ENCODE assay signal across 32 cellular contexts in genomic region chr9:35856882-35857281, GRCh38. TPM values are rescaled to one million over a fixed set of nuclear protein-coding genes. Genes with fewer than 3 reads are reported as not detected.
"Had no signal": no experiment of that assay in that cellular context is flagged by ENCODE, and none has a peak within 500 bp of the region (broad histone marks: within the 10 kb centered on the region; RNA-seq: fewer than 3 reads in every experiment).

No MANE protein-coding gene starts in this region.

- H3K27ac Mint-ChIP-seq: activated CD4-positive, alpha-beta memory T cell treated with anti-CD3 and anti-CD28 coated beads, Interleukin-2, amount 10 ng/mL, durations not matched to agents 7 days and 5 days; activated naive CD4-positive, alpha-beta T cell treated with anti-CD3 and anti-CD28 coated beads, Interleukin-2, amount 50 U/mL, for 24 hours; effector memory CD8-positive, alpha-beta T cell; neural progenitor cell; stimulated activated memory B cell treated with anti-CD40 and anti-IgM and Interleukin-4, amounts not matched to agents 10 μg/mL and 1 μg/mL and 100 μg/mL, for 72 hours; T-helper 1 cell treated with Interleukin-12 subunit alpha and Interleukin-12 subunit beta and Interleukin-4 antibody, amounts not matched to agents 30 μg/mL and 1 μg/mL, for 36 hours had no signal

- H3K27me3 ChIP-seq: neural progenitor cell, tibial nerve had no signal

- H3K4me3 Mint-ChIP-seq: activated CD4-positive, alpha-beta memory T cell treated with anti-CD3 and anti-CD28 coated beads, Interleukin-2, amount 10 ng/mL, durations not matched to agents 7 days and 5 days; activated naive CD4-positive, alpha-beta T cell treated with anti-CD3 and anti-CD28 coated beads, Interleukin-2, amount 50 U/mL, for 24 hours; effector memory CD8-positive, alpha-beta T cell; naive B cell; neural progenitor cell; stimulated activated memory B cell treated with anti-CD40 and anti-IgM and Interleukin-4, amounts not matched to agents 10 μg/mL and 1 μg/mL and 100 μg/mL, for 72 hours; T-helper 1 cell treated with Interleukin-12 subunit alpha and Interleukin-12 subunit beta and Interleukin-4 antibody, amounts not matched to agents 30 μg/mL and 1 μg/mL, for 36 hours had no signal

- ATAC-seq: body of pancreas; effector memory CD8-positive, alpha-beta T cell; esophagus mucosa; left cardiac atrium; mucosa of descending colon; psoas muscle; right cardiac atrium; stimulated activated memory B cell treated with anti-CD40 and anti-IgM and Interleukin-4, amounts not matched to agents 10 μg/mL and 1 μg/mL and 100 μg/mL, for 72 hours had no signal

- H3K4me3 ChIP-seq: body of pancreas, mucosa of descending colon, neural progenitor cell, psoas muscle, skin epidermis, stomach, suprapubic skin, tibial nerve had no signal

- H3K27me3 Mint-ChIP-seq: activated naive CD4-positive, alpha-beta T cell treated with anti-CD3 and anti-CD28 coated beads, Interleukin-2, amount 50 U/mL, for 24 hours had no signal

- H3K9me3 Mint-ChIP-seq: activated CD4-positive, alpha-beta memory T cell treated with anti-CD3 and anti-CD28 coated beads, Interleukin-2, amount 10 ng/mL, durations not matched to agents 7 days and 5 days; activated naive CD4-positive, alpha-beta T cell treated with anti-CD3 and anti-CD28 coated beads, Interleukin-2, amount 50 U/mL, for 24 hours; effector memory CD8-positive, alpha-beta T cell; naive B cell; neural progenitor cell; stimulated activated memory B cell treated with anti-CD40 and anti-IgM and Interleukin-4, amounts not matched to agents 10 μg/mL and 1 μg/mL and 100 μg/mL, for 72 hours; T-helper 1 cell treated with Interleukin-12 subunit alpha and Interleukin-12 subunit beta and Interleukin-4 antibody, amounts not matched to agents 30 μg/mL and 1 μg/mL, for 36 hours had no signal

- H3K36me3 ChIP-seq: neural progenitor cell had no signal

- H3K27ac ChIP-seq: body of pancreas, neural progenitor cell, psoas muscle, skin epidermis, stomach, suprapubic skin, tibial nerve had no signal

- H3K4me1 Mint-ChIP-seq: neural progenitor cell; stimulated activated memory B cell treated with anti-CD40 and anti-IgM and Interleukin-4, amounts not matched to agents 10 μg/mL and 1 μg/mL and 100 μg/mL, for 72 hours had no signal

- H3K36me3 Mint-ChIP-seq: activated naive CD4-positive, alpha-beta T cell treated with anti-CD3 and anti-CD28 coated beads, Interleukin-2, amount 50 U/mL, for 24 hours; naive B cell; stimulated activated memory B cell treated with anti-CD40 and anti-IgM and Interleukin-4, amounts not matched to agents 10 μg/mL and 1 μg/mL and 100 μg/mL, for 72 hours had no signal

- H3K9me3 ChIP-seq: body of pancreas, mucosa of descending colon, psoas muscle, stomach, suprapubic skin, tibial nerve had no signal

- DNase-seq: activated CD4-positive, alpha-beta memory T cell treated with anti-CD3 and anti-CD28 coated beads, Interleukin-2, amount 10 ng/mL, durations not matched to agents 7 days and 5 days; activated CD4-positive, alpha-beta T cell treated with anti-CD3 and anti-CD28 coated beads for 48 hours; activated CD4-positive, CD25-positive, alpha-beta regulatory T cell; activated gamma-delta T cell treated with Interleukin-2 at 50 U/mL for 16 hours; anterior cingulate cortex; body of pancreas; caudate nucleus; effector memory CD8-positive, alpha-beta T cell; glutamatergic neuron; hippocampal formation; left cardiac atrium; mesenchymal stem cell; mucosa of descending colon; naive B cell; psoas muscle; right cardiac atrium; stomach; T1000 had no signal

- H3K4me1 ChIP-seq: body of pancreas, neural progenitor cell, psoas muscle had no signal

RNA-seq across cellular contexts. Expression of gene OR13J1, which starts 13.3 kb away (rescaled TPM):
- total RNA-seq: activated CD4-positive, alpha-beta memory T cell treated with anti-CD3 and anti-CD28 coated beads, Interleukin-2, amount 10 ng/mL, durations not matched to agents 7 days and 5 days; body of pancreas; dermis microvascular lymphatic vessel endothelial cell; endothelial cell of umbilical vein; esophagus mucosa; frontal cortex; left cardiac atrium; lower leg skin; mucosa of descending colon; omental fat pad; psoas muscle; right cardiac atrium; SK-MEL-5; stomach; suprapubic skin; tibial nerve had no signal
- polyA plus RNA-seq: endothelial cell of umbilical vein, psoas muscle, right cardiac atrium, stomach had no signal

RNA-seq across cellular contexts. Expression of gene FAM221B, which starts 28.4 kb away (rescaled TPM):
- total RNA-seq: activated CD4-positive, alpha-beta memory T cell treated with anti-CD3 and anti-CD28 coated beads, Interleukin-2, amount 10 ng/mL, durations not matched to agents 7 days and 5 days; dermis microvascular lymphatic vessel endothelial cell; endothelial cell of umbilical vein; esophagus mucosa; frontal cortex; left cardiac atrium; lower leg skin; omental fat pad; psoas muscle; right cardiac atrium; SK-MEL-5; stomach; suprapubic skin; tibial nerve had no signal
- polyA plus RNA-seq: endothelial cell of umbilical vein, psoas muscle, right cardiac atrium had no signal

RNA-seq across cellular contexts. Expression of gene SPAG8, which starts 44.8 kb away (rescaled TPM):
- total RNA-seq: dermis microvascular lymphatic vessel endothelial cell had no signal
